ENCODE assay signal across 23 cellular contexts in the genomic region with DNA sequence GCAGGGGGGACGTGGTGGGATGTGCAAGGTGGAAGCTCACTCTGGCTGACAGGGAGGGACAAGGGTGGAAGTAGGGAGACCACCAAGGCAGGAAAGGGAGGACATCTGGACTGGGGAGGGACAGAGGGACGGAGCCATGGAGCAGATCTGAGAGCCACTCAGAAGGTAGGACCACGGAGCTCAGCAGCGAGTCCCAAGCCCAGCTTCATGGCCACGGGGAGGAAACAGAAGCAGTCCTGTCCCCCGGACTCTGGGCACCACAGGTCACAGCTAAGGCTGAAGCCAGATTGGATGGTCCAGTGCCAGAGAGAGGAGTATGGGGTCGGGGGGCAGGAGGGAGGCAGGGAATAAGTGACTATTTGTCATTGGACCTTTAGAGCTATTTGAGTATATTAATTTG.
"Had no signal": no experiment of that assay in that cellular context is flagged by ENCODE, and none has a peak within 500 bp of the region (broad histone marks: within the 10 kb centered on the region; RNA-seq: fewer than 3 reads in every experiment).

No MANE protein-coding gene starts in this region.

- H3K27me3 ChIP-seq: brain microvascular endothelial cell had no signal

- H3K36me3 Mint-ChIP-seq: activated naive CD4-positive, alpha-beta T cell treated with anti-CD3 and anti-CD28 coated beads, Interleukin-2, amount 10 ng/mL, durations not matched to agents 7 days and 5 days; naive B cell; WTC11 had no signal

- DNase-seq: activated CD4-positive, alpha-beta T cell treated with anti-CD3 and anti-CD28 coated beads for 36 hours; activated CD4-positive, alpha-beta T cell treated with anti-CD3 and anti-CD28 coated beads, Interleukin-2, amount 50 U/mL, for 48 hours; activated naive CD8-positive, alpha-beta T cell treated with anti-CD3 and anti-CD28 coated beads, Interleukin-2, amount 50 U/mL, for 24 hours; anterior cingulate cortex; brain microvascular endothelial cell; cerebellar nuclear complex; effector CD4-positive, alpha-beta T cell; gastrocnemius medialis; mammary epithelial cell; naive B cell; occipital lobe; stimulated activated CD4-positive, alpha-beta T cell treated with anti-CD3 and anti-CD28 coated beads, Interleukin-15, amount 100 ng/mL, for 24 hours; stimulated activated CD4-positive, alpha-beta T cell treated with anti-CD3 and anti-CD28 coated beads, Interleukin-2, amount 100 ng/mL, for 48 hours had no signal

- H3K27ac ChIP-seq: brain microvascular endothelial cell, gastrocnemius medialis, SK-N-MC, skin epidermis, tibial nerve had no signal

- ATAC-seq: activated CD4-positive, alpha-beta T cell treated with anti-CD3 and anti-CD28 coated beads for 36 hours; activated naive CD8-positive, alpha-beta T cell treated with anti-CD3 and anti-CD28 coated beads, Interleukin-2, amount 50 U/mL, for 24 hours; gastrocnemius medialis; left lobe of liver; mucosa of descending colon; WTC11 had no signal

- H3K4me1 Mint-ChIP-seq: activated CD4-positive, alpha-beta T cell treated with anti-CD3 and anti-CD28 coated beads for 36 hours; activated naive CD4-positive, alpha-beta T cell treated with anti-CD3 and anti-CD28 coated beads, Interleukin-2, amount 10 ng/mL, durations not matched to agents 7 days and 5 days; activated naive CD8-positive, alpha-beta T cell treated with anti-CD3 and anti-CD28 coated beads, Interleukin-2, amount 50 U/mL, for 24 hours had no signal

- H3K4me3 Mint-ChIP-seq: activated CD4-positive, alpha-beta T cell treated with anti-CD3 and anti-CD28 coated beads for 36 hours; activated naive CD4-positive, alpha-beta T cell treated with anti-CD3 and anti-CD28 coated beads, Interleukin-2, amount 10 ng/mL, durations not matched to agents 7 days and 5 days; activated naive CD8-positive, alpha-beta T cell treated with anti-CD3 and anti-CD28 coated beads, Interleukin-2, amount 50 U/mL, for 24 hours; stimulated activated naive CD8-positive, alpha-beta T cell treated with anti-CD3 and anti-CD28 coated beads, Interleukin-15, Interleukin-2, amounts not matched to agents 100 ng/mL and 50 ng/mL, for 24 hours; T-helper 2 cell treated with Interferon-gamma antibody and Interleukin-4, amounts not matched to agents 5 μg/mL and 100 μg/mL, for 36 hours; WTC11 had no signal

- H3K9me3 Mint-ChIP-seq: activated naive CD4-positive, alpha-beta T cell treated with anti-CD3 and anti-CD28 coated beads, Interleukin-2, amount 10 ng/mL, durations not matched to agents 7 days and 5 days; activated naive CD8-positive, alpha-beta T cell treated with anti-CD3 and anti-CD28 coated beads, Interleukin-2, amount 50 U/mL, for 24 hours; activated T-helper 2 cell treated with anti-CD3 and anti-CD28 coated beads, Interferon-gamma antibody, Interleukin-2, Interleukin-4, amounts not matched to agents 10 μg/mL and 5 μg/mL and 100 μg/mL, durations not matched to agents 14 hours and 24 hours and 36 hours; naive B cell; stimulated activated naive CD8-positive, alpha-beta T cell treated with anti-CD3 and anti-CD28 coated beads, Interleukin-15, Interleukin-2, amounts not matched to agents 100 ng/mL and 50 ng/mL, for 24 hours; T-helper 2 cell treated with Interferon-gamma antibody and Interleukin-4, amounts not matched to agents 5 μg/mL and 100 μg/mL, for 36 hours; WTC11 had no signal

- H3K4me1 ChIP-seq: gastrocnemius medialis had no signal

- H3K27me3 Mint-ChIP-seq: activated CD4-positive, alpha-beta T cell treated with anti-CD3 and anti-CD28 coated beads for 36 hours had no signal

- H3K4me3 ChIP-seq: gastrocnemius medialis, mucosa of descending colon, SK-N-MC, skin epidermis, tibial nerve had no signal

- H3K27ac Mint-ChIP-seq: activated CD4-positive, alpha-beta T cell treated with anti-CD3 and anti-CD28 coated beads for 36 hours; activated naive CD4-positive, alpha-beta T cell treated with anti-CD3 and anti-CD28 coated beads, Interleukin-2, amount 10 ng/mL, durations not matched to agents 7 days and 5 days; activated naive CD8-positive, alpha-beta T cell treated with anti-CD3 and anti-CD28 coated beads, Interleukin-2, amount 50 U/mL, for 24 hours; activated T-helper 2 cell treated with anti-CD3 and anti-CD28 coated beads, Interferon-gamma antibody, Interleukin-2, Interleukin-4, amounts not matched to agents 10 μg/mL and 5 μg/mL and 100 μg/mL, durations not matched to agents 14 hours and 24 hours and 36 hours; stimulated activated naive CD8-positive, alpha-beta T cell treated with anti-CD3 and anti-CD28 coated beads, Interleukin-15, Interleukin-2, amounts not matched to agents 100 ng/mL and 50 ng/mL, for 24 hours; T-helper 2 cell treated with Interferon-gamma antibody and Interleukin-4, amounts not matched to agents 5 μg/mL and 100 μg/mL, for 36 hours; WTC11 had no signal

- H3K36me3 ChIP-seq: brain microvascular endothelial cell, gastrocnemius medialis, tibial nerve had no signal

- H3K9me3 ChIP-seq: gastrocnemius medialis, mucosa of descending colon, tibial nerve had no signal
